In genomic region chr2:149068996-149069888, GRCh38 we compare ENCODE assay signal across 1 cellular context.
TF ChIP-seq lines count a peak whose summit lies in the region.

No MANE protein-coding gene starts in this region.

TF ChIP-seq in SK-N-SH, 30 proteins besides CTCF, POLR2A, EP300 and RAD21 (continued from another document):
- TF ChIP-seq USF2 (IDR thresholded peaks at IDR 0.05; ENCODE audit: borderline replicate concordance, low read depth, low read length) (no peak), TCF12 (IDR thresholded peaks at IDR 0.05) (peak; percentile 95), RCOR1 (IDR thresholded peaks at IDR 0.05; ENCODE audit: low read length) (no peak), TAF1 (IDR thresholded peaks at IDR 0.05; ENCODE audit: borderline replicate concordance, low read depth, low read length) (0 out of 2 replicates have a peak, but pooled peaks have one; percentile 8), TEAD4 (IDR thresholded peaks at IDR 0.05; ENCODE audit: borderline replicate concordance, insufficient read depth) (peak; percentile 82), EZH2phosphoT487 (IDR thresholded peaks at IDR 0.05; ENCODE audit: borderline replicate concordance, low read depth) (no peak), POLR2AphosphoS5 (IDR thresholded peaks at IDR 0.05; ENCODE audit: low read depth, low read length) (0 out of 2 replicates have a peak, but pooled peaks have one; percentile 20), GABPA (IDR thresholded peaks at IDR 0.05; ENCODE audit: low read depth) (peak; percentile 21; the same call in 1 of the 2 replicates), GATA2 (CRISPR knock-in tag; IDR thresholded peaks at IDR 0.05) (no peak), RFX5 (IDR thresholded peaks at IDR 0.05; ENCODE audit: low read length) (no peak), SIN3A (IDR thresholded peaks at IDR 0.05; ENCODE audit: borderline replicate concordance, low read depth, low read length) (peak; percentile 86; the same call in 1 of the 2 replicates), PBX3 (IDR thresholded peaks at IDR 0.05) (peak; percentile 92), JUND (IDR thresholded peaks at IDR 0.05) (peak; percentile 80), REST (IDR thresholded peaks at IDR 0.05; ENCODE audit: low read depth, low read length) (0 out of 2 replicates have a peak, but pooled peaks have one; percentile 25)
TF ChIP-seq in SK-N-SH: peak in this region for 16.
